ENCODE assay signal across 8 cellular contexts in the genomic region with DNA sequence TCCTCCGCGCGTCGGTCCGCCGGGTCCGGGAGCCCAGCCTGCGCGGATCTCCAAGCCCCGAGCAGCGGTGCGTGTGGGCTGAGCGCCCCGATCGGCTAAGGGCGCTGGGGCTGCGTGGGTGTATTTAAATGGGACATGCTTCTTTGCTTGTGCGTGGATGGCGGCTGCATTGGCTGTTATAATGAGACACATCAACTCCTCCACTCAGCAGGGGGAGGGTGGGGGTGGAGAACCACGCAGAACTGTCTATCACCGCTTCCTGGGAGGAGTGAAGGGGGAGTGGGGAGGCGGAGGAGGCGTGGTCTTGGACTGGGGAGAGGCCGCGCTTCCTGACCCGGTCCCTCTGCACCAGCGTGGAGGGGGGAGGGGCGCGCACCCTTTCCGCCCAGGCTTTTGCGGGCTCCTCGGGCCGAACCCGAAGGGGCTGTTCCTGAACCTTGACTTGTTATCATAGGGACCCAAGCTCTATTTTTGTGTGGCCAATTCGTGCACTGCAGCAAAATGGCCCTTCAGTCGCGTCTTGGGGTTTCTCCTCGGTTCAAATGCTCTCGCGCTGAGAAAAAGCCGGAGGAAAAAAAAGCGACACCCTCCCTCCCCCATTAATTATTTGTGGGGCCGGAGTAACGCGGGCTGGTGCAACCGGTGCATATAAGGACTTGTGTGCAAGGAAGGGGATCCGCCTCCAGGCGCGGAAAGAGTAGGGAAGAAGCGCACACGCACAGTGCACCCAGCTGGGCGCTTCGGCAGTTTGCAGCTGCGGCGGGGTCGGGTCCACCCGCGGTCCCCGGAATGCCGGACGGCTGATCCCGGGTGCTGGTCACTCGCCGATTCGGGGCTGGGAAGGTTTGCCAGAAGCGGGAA. TPM values are rescaled to one million over a fixed set of nuclear protein-coding genes. Genes with fewer than 3 reads are reported as not detected.
DNase-seq lines count a peak whose midpoint lies in the region; ATAC-seq and TF ChIP-seq lines count a peak whose summit lies in the region.

TNIK (minus strand) TSS at position 180 of the 861 bp plus-strand sequence. CDS start 342 bp downstream, outside the sequence.

- peak within 1 kb of the TSS; percentile 74 for H3K4me3 ChIP-seq in astrocyte of the spinal cord (ENCODE audit: low read depth, low read length)

- peak; percentile 12 for TF ChIP-seq CTCF in astrocyte of the spinal cord (IDR thresholded peaks at IDR 0.05; ENCODE audit: low read depth, low read length)

- in situ Hi-C loops in astrocyte of the spinal cord (cut with HindIII; ENCODE audit: low sequenced_read_pairs), result no loop called here

- peak; percentile 57 for DNase-seq in NCI-H1694 treated with DMSO at 0.1 percent for 48 hours (lab: John Stamatoyannopoulos, UW)
- peak; percentile 60 for DNase-seq in T1000 (lab: John Stamatoyannopoulos, UW)
- DNase-seq in astrocyte of the spinal cord (ENCODE audit: low read depth, low spot score), result peak; percentile 84
- DNase-seq in hypothalamus (lab: John Stamatoyannopoulos, UW), result peak; percentile 54 to 97 (median 90)
- DNase-seq in sciatic nerve (ENCODE audit: low spot score), result peak; percentile 93
- no peak for DNase-seq in GF-D8 (lab: John Stamatoyannopoulos, UW)

- intact Hi-C loops in sciatic nerve (cut with DNase I), result no loop called here

- ATAC-seq in GM18499 (IDR thresholded peaks at IDR 0.05; ENCODE audit: insufficient read depth, unreplicated experiment), result peak; percentile 47
- ATAC-seq in HG02870 (IDR thresholded peaks at IDR 0.05; ENCODE audit: unreplicated experiment), result peak; percentile 79
- ATAC-seq in sciatic nerve, result peak; percentile 97

RNA-seq across cellular contexts. Expression of gene TNIK, which starts in this region (rescaled TPM):
- 9.5 TPM for total RNA-seq in sciatic nerve

Comparison
In these comparisons a context has a peak if more than half of its experiments do, and no peak if none do; other contexts are left out.
1. ATAC-seq: peak in every context shown above with its lines; median percentile 97 in sciatic nerve; 79 in HG02870; 47 in GM18499.